Comparison of ENCODE assay signal across 1 cellular context in genomic region chr22:28873183-28873964, GRCh38.
TF ChIP-seq lines count a peak whose summit lies in the region.

No MANE protein-coding gene starts in this region.

TF ChIP-seq in GM12878, 131 proteins besides CTCF, POLR2A, EP300 and RAD21:
- TF ChIP-seq BRCA1 (IDR thresholded peaks at IDR 0.05; ENCODE audit: low read depth, low read length) (no peak), HCFC1 (IDR thresholded peaks at IDR 0.05; ENCODE audit: low read length) (no peak), USF2 (IDR thresholded peaks at IDR 0.05; ENCODE audit: borderline replicate concordance, low read depth, low read length) (peak; percentile 11; the same call in 1 of the 2 replicates), KDM1A (IDR thresholded peaks at IDR 0.05; ENCODE audit: borderline replicate concordance) (no peak), EGR1 (IDR thresholded peaks at IDR 0.05; ENCODE audit: borderline replicate concordance in 1 of 2, low read depth in 2 of 2, low read length in 2 of 2) (no peak), USF1 (IDR thresholded peaks at IDR 0.05; ENCODE audit: borderline replicate concordance, extremely low read length, insufficient read depth, low read depth, low read length) (peak; percentile 60), RAD51 (IDR thresholded peaks at IDR 0.05) (peak; percentile 70), STAT1 (conservative IDR thresholded peaks at IDR 0.05) (no peak), PBX3 (IDR thresholded peaks at IDR 0.05; ENCODE audit: insufficient replicate concordance, low read depth, low read length) (no peak), CHD4 (IDR thresholded peaks at IDR 0.05) (no peak)
